15 cellular contexts compared by ENCODE assay signal in the genomic region with DNA sequence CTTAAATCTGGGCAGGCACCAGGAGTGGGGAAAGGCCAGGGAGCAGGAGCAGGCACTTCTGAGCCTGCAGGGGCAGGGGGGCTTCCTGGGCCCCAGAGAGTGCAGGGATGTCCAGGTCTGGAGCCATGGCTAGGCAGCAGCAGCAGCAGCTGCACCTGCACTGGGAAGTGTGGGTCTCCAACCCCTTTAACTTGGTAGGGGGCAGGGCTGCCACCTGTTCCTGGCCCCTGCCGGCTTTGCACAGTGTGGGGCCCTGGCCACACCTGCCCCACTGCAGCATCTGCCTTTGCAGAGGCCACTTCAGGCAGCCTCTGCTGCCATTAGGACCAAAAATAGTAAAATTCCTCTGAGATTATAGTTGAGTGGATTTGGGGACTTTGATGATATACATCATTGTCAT.
A peak's percentile ranks its signal among the peaks of the same experiment; 100 is the strongest.
DNase-seq lines count a peak whose midpoint lies in the region; ATAC-seq, FAIRE-seq and TF ChIP-seq lines count a peak whose summit lies in the region.
"Had no signal": no experiment of that assay in that cellular context is flagged by ENCODE, and none has a peak within 500 bp of the region (broad histone marks: within the 10 kb centered on the region; RNA-seq: fewer than 3 reads in every experiment).

No MANE protein-coding gene starts in this region.

- H3K4me1 Mint-ChIP-seq in stimulated activated naive CD8-positive, alpha-beta T cell treated with anti-CD3 and anti-CD28 coated beads, Interleukin-15, amount 100 ng/mL, for 72 hours: peaks cover 15% of the 10 kb centered on the region
- H3K4me1 Mint-ChIP-seq in WTC11: peaks cover 11% of the 10 kb centered on the region

- H3K27ac Mint-ChIP-seq in stimulated activated naive CD8-positive, alpha-beta T cell treated with anti-CD3 and anti-CD28 coated beads, Interleukin-15, amount 100 ng/mL, for 72 hours: no peak overlapping the region
- no peak overlapping the region for H3K27ac Mint-ChIP-seq in WTC11

- no peak for FAIRE-seq in H54 (lab: Jason Lieb, UNC)
- FAIRE-seq: A204.1 had no signal

- no peak overlapping the region for H3K4me3 Mint-ChIP-seq in stimulated activated naive CD8-positive, alpha-beta T cell treated with anti-CD3 and anti-CD28 coated beads, Interleukin-15, amount 100 ng/mL, for 72 hours
- no peak overlapping the region for H3K4me3 Mint-ChIP-seq in WTC11

- DNase-seq in NCI-H1417 (lab: John Stamatoyannopoulos, UW) (peak; percentile 28 to 68 (median 34)), NCI-H1417 treated with DMSO at 0.1 percent for 48 hours (lab: John Stamatoyannopoulos, UW) (no peak), WTC11 (ENCODE audit: low spot score) (peak; percentile 18), NCI-H1694 treated with DMSO at 0.1 percent for 48 hours (lab: John Stamatoyannopoulos, UW) (no peak), COLO829 (ENCODE audit: low spot score) (no peak), H54 (ENCODE audit: insufficient read length, low spot score) (no peak)
- no peak for DNase-seq in stimulated activated naive CD8-positive, alpha-beta T cell treated with anti-CD3 and anti-CD28 coated beads, Interleukin-15, amount 100 ng/mL, for 72 hours
- no peak for DNase-seq in stimulated activated naive CD8-positive, alpha-beta T cell treated with anti-CD3 and anti-CD28 coated beads, Interleukin-15, Interleukin-2, amounts not matched to agents 100 U/mL and 50 U/mL, for 24 hours
- DNase-seq: Calu3, KBM-7, NCI-H1048, NCI-H187 treated with DMSO at 0.1 percent for 48 hours, SK-N-SH, T-helper 1 cell had no signal

- CTCF ChIA-PET in WTC11 (lab: Charles Lee): no interaction called here

- peak; percentile 9 for ATAC-seq in stimulated activated naive CD8-positive, alpha-beta T cell treated with anti-CD3 and anti-CD28 coated beads, Interleukin-15, amount 100 ng/mL, for 72 hours
- no peak for ATAC-seq in stimulated activated naive CD8-positive, alpha-beta T cell treated with anti-CD3 and anti-CD28 coated beads, Interleukin-15, Interleukin-2, amounts not matched to agents 100 U/mL and 50 U/mL, for 24 hours
- ATAC-seq in WTC11: no peak; the same call in 1 of the 2 replicates

- POLR2A ChIA-PET in WTC11 (lab: Charles Lee): no interaction called here

- no peak for TF ChIP-seq CTCF in WTC11 (IDR thresholded peaks at IDR 0.05)

- no peaks in the 10 kb centered on the region for H3K36me3 Mint-ChIP-seq in WTC11

- no peaks in the 10 kb centered on the region for H3K27me3 Mint-ChIP-seq in stimulated activated naive CD8-positive, alpha-beta T cell treated with anti-CD3 and anti-CD28 coated beads, Interleukin-15, amount 100 ng/mL, for 72 hours
- H3K27me3 Mint-ChIP-seq in WTC11 (ENCODE audit: low read depth): no peaks in the 10 kb centered on the region

- H3K9me3 Mint-ChIP-seq in stimulated activated naive CD8-positive, alpha-beta T cell treated with anti-CD3 and anti-CD28 coated beads, Interleukin-15, amount 100 ng/mL, for 72 hours: peaks cover 0 to 6% of the 10 kb centered on the region in 2 donors
- H3K9me3 Mint-ChIP-seq in WTC11: no peaks in the 10 kb centered on the region

- no peak for TF ChIP-seq POLR2A in H54 (IDR thresholded peaks at IDR 0.05; ENCODE audit: low read depth, low read length)

TF ChIP-seq in WTC11, 78 proteins besides CTCF, POLR2A, EP300 and RAD21:
- TF ChIP-seq CREB1 (CRISPR knock-in tag; IDR thresholded peaks at IDR 0.05) (no peak), ZNF232 (CRISPR knock-in tag; IDR thresholded peaks at IDR 0.05) (no peak)

Comparison
In these comparisons a context has a peak if more than half of its experiments do, and no peak if none do; other contexts are left out.
1. DNase-seq: peak in NCI-H1417 (3 of 3) and WTC11 (single experiment); none in NCI-H1417 treated with DMSO at 0.1 percent for 48 hours (single experiment), stimulated activated naive CD8-positive, alpha-beta T cell treated with anti-CD3 and anti-CD28 coated beads, Interleukin-15, amount 100 ng/mL, for 72 hours (0 of 2), stimulated activated naive CD8-positive, alpha-beta T cell treated with anti-CD3 and anti-CD28 coated beads, Interleukin-15, Interleukin-2, amounts not matched to agents 100 U/mL and 50 U/mL, for 24 hours (single experiment), NCI-H1694 treated with DMSO at 0.1 percent for 48 hours (single experiment), COLO829 (single experiment) and H54 (single experiment).